Comparison of ENCODE assay signal across 8 cellular contexts in the genomic region with DNA sequence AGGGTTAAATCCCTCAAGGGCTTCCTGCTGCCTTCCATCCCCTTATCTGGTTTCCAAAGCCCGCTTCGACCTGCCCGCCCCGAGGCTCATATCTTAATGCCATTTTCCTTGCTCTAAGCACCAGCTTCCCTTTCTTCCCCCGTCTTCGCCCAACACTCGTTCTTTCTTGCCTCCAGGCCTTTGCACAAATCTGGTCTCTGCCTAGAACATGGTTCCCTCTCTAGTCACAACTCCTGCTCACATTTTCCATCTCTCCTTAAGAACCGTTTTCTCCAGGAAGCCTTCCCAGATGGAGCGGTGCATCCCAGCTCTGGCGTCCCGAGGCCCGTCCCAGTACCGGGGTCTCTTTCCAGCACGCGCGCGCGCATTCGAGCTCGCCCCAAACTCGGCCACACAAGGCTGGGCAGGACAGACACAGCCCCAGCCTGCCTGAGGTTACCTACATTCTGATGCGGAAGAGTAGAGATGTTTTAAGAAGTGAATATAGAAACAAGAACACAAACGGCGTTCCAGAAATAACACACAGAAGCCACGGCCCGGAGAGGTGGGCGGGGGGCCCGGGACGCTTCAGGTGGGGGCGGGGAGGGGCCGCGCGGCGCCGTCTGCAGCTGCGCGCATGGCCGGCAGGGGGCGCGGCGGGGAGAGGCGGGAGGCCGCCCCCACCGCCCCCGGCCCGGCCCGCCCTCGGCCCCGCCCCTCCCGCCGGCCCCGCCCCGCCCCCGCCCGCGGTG. TPM values are rescaled to one million over a fixed set of nuclear protein-coding genes. Genes with fewer than 3 reads are reported as not detected.
DNase-seq lines count a peak whose midpoint lies in the region; ATAC-seq and TF ChIP-seq lines count a peak whose summit lies in the region.

A gene with protein sequence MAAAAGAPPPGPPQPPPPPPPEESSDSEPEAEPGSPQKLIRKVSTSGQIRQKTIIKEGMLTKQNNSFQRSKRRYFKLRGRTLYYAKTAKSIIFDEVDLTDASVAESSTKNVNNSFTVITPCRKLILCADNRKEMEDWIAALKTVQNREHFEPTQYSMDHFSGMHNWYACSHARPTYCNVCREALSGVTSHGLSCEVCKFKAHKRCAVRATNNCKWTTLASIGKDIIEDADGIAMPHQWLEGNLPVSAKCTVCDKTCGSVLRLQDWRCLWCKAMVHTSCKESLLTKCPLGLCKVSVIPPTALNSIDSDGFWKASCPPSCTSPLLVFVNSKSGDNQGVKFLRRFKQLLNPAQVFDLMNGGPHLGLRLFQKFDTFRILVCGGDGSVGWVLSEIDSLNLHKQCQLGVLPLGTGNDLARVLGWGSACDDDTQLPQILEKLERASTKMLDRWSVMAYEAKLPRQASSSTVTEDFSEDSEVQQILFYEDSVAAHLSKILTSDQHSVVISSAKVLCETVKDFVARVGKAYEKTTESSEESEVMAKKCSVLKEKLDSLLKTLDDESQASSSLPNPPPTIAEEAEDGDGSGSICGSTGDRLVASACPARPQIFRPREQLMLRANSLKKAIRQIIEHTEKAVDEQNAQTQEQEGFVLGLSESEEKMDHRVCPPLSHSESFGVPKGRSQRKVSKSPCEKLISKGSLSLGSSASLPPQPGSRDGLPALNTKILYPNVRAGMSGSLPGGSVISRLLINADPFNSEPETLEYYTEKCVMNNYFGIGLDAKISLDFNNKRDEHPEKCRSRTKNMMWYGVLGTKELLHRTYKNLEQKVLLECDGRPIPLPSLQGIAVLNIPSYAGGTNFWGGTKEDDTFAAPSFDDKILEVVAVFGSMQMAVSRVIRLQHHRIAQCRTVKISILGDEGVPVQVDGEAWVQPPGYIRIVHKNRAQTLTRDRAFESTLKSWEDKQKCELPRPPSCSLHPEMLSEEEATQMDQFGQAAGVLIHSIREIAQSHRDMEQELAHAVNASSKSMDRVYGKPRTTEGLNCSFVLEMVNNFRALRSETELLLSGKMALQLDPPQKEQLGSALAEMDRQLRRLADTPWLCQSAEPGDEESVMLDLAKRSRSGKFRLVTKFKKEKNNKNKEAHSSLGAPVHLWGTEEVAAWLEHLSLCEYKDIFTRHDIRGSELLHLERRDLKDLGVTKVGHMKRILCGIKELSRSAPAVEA (plus strand): TSS at position 726 of the 731 bp plus-strand sequence. CDS start 25 bp downstream, outside the sequence.

- CTCF ChIA-PET in Caco-2 (lab: Charles Lee) = interaction anchor here (0.6 to 0.9 kb wide), 2 partner anchors 9 to 608 kb away, joined by 3 to 7 read pairs; no protein-coding TSS in a partner anchor

- H3K4me1 ChIP-seq in Caco-2 (peaks cover 66% of the 10 kb centered on the region), trophoblast cell (ENCODE audit: control insufficient read depth in 1 of 2, insufficient read depth in 2 of 2, low read length in 2 of 2) (peaks cover 17 to 31% of the 10 kb centered on the region in 2 experiments)

- H2AFZ ChIP-seq in trophoblast cell (ENCODE audit: insufficient read depth, low read length, poor library complexity) = peak within 1 kb of the TSS; percentile 81

- H3K4me3 ChIP-seq in Caco-2 (ENCODE audit: low read depth, low read length) (peak within 1 kb of the TSS; percentile 83), trophoblast cell (ENCODE audit: low read depth, low read length) (peak within 1 kb of the TSS; percentile 94)

- H2BK120ac ChIP-seq in trophoblast cell (ENCODE audit: insufficient read depth, low read length, poor library complexity) = peak within 1 kb of the TSS; percentile 74

- H3K9me3 ChIP-seq in Caco-2 (no peaks in the 10 kb centered on the region), trophoblast cell (ENCODE audit: insufficient read depth, low read depth, low read length) (peaks cover 4% of the 10 kb centered on the region)

- peak within 1 kb of the TSS; percentile 87 for H4K8ac ChIP-seq in trophoblast cell (ENCODE audit: low read depth, low read length)

- peak within 1 kb of the TSS; percentile 24 for H2BK12ac ChIP-seq in trophoblast cell (ENCODE audit: low read length)

- no peaks in the 10 kb centered on the region for H3K27me3 Mint-ChIP-seq in Caco-2 (ENCODE audit: insufficient read depth, unreplicated experiment)
- H3K27me3 Mint-ChIP-seq in type B pancreatic cell = peaks cover 53% of the 10 kb centered on the region

- H3K4me1 Mint-ChIP-seq in Caco-2 (ENCODE audit: low read depth, unreplicated experiment) = peaks cover 40% of the 10 kb centered on the region
- peaks cover 42% of the 10 kb centered on the region for H3K4me1 Mint-ChIP-seq in type B pancreatic cell (ENCODE audit: unreplicated experiment)

- peak within 1 kb of the TSS; percentile 92 for H3K9ac ChIP-seq in trophoblast cell (ENCODE audit: low read length)

- H3K36me3 ChIP-seq in Caco-2 (ENCODE audit: control insufficient read depth, insufficient read depth, low read length) = no peaks in the 10 kb centered on the region
- no peaks in the 10 kb centered on the region for H3K36me3 ChIP-seq in trophoblast cell (ENCODE audit: control insufficient read depth in 1 of 2, insufficient read depth in 2 of 2, low read length in 2 of 2)

- H3K27me3 ChIP-seq in Caco-2 (replicated peaks; ENCODE audit: control insufficient read depth, insufficient read depth, low read length) (no peaks in the 10 kb centered on the region), trophoblast cell (ENCODE audit: insufficient read depth, low read length) (no peaks in the 10 kb centered on the region)

- no TSS peak for BruUV-seq in Caco-2 (replicated peaks; lab: Mats Ljungman, UMichigan)

- ATAC-seq in GM19452 (IDR thresholded peaks at IDR 0.05; ENCODE audit: unreplicated experiment) (peak; percentile 30), Right ventricle myocardium inferior (peak; percentile 79)

- peak within 1 kb of the TSS; percentile 48 for H3K23ac ChIP-seq in trophoblast cell (ENCODE audit: low read length)

- POLR2A ChIA-PET in Caco-2 (lab: Charles Lee) = no interaction called here

- H3K27ac ChIP-seq in trophoblast cell (ENCODE audit: low read depth, low read length) = peak within 1 kb of the TSS; percentile 77

- peak within 1 kb of the TSS; percentile 99 for H3K4me2 ChIP-seq in trophoblast cell (ENCODE audit: low read length)

- H3K36me3 Mint-ChIP-seq in Caco-2 (ENCODE audit: insufficient read depth, unreplicated experiment) = peaks cover 39% of the 10 kb centered on the region
- H3K36me3 Mint-ChIP-seq in type B pancreatic cell = peaks cover 15% of the 10 kb centered on the region

- TF ChIP-seq CTCF in Caco-2 (IDR thresholded peaks at IDR 0.05; ENCODE audit: insufficient read depth in 1 of 2, low read depth in 1 of 2, low read length in 1 of 2, severe bottlenecking in 1 of 2, unreplicated experiment in 1 of 2) (peak in 1 of 2 experiments; percentile 30), type B pancreatic cell (conservative IDR thresholded peaks at IDR 0.05) (peak; percentile 50)

- H3K9me3 Mint-ChIP-seq in Caco-2 (ENCODE audit: unreplicated experiment) (no peaks in the 10 kb centered on the region), type B pancreatic cell (no peaks in the 10 kb centered on the region)

- H3K27ac Mint-ChIP-seq in Caco-2 (ENCODE audit: unreplicated experiment) = peak within 1 kb of the TSS; percentile 68
- H3K27ac Mint-ChIP-seq in type B pancreatic cell = peak within 1 kb of the TSS; percentile 84

- peak within 1 kb of the TSS; percentile 21 for H4K12ac ChIP-seq in trophoblast cell (ENCODE audit: low read depth, low read length)

- peak within 1 kb of the TSS; percentile 95 for H3K18ac ChIP-seq in trophoblast cell (ENCODE audit: low read length)

- DNase-seq in Caco-2 = peak; percentile 88 to 93
- peak in 46 of 76 experiments; percentile 8 to 67 (median 44) for DNase-seq in HUDEP-2 (lab: John Stamatoyannopoulos, UW; ENCODE audit: unreplicated experiment in 76 of 76)
- peak; percentile 37 for DNase-seq in SK-MEL-5 (ENCODE audit: low read depth, low spot score)
- peak; percentile 76 for DNase-seq in activated naive CD4-positive, alpha-beta T cell treated with anti-CD3 and anti-CD28 coated beads, Interleukin-2, amount 50 U/mL, for 16 hours
- peak; percentile 87 for DNase-seq in Right ventricle myocardium inferior (ENCODE audit: missing footprints)
- peak; percentile 96 to 97 for DNase-seq in trophoblast cell
- no peak for DNase-seq in type B pancreatic cell (ENCODE audit: extremely low spot score, unreplicated experiment)

- in situ Hi-C loops in SK-MEL-5 (cut with HindIII; ENCODE audit: low pct_unique_long_range_greater_than_20kb, low sequenced_read_pairs) = no loop called here

- no peak within 1 kb of the TSS for H2AK5ac ChIP-seq in trophoblast cell (ENCODE audit: low read length)

- intact Hi-C loops in Caco-2 (cut with micrococcal nuclease; ENCODE audit: unreplicated experiment) = loop anchor here (10.0 kb wide), 1 partner anchor 91 kb away; no protein-coding TSS in a partner anchor
- intact Hi-C loops in Right ventricle myocardium inferior (cut with DNase I) = loop anchor here (1.0 kb wide), 1 partner anchor 89 kb away; no protein-coding TSS in a partner anchor

- peaks cover 5% of the 10 kb centered on the region for H3K79me2 ChIP-seq in trophoblast cell (ENCODE audit: control insufficient read depth, insufficient read depth, low read length, poor library complexity)

- peak within 1 kb of the TSS; percentile 29 for H2BK5ac ChIP-seq in trophoblast cell (ENCODE audit: low read depth, low read length, poor library complexity)

- peaks cover 14% of the 10 kb centered on the region for H3K79me1 ChIP-seq in trophoblast cell (ENCODE audit: low read length)

- H3K4ac ChIP-seq in trophoblast cell (ENCODE audit: low read depth, low read length) = peak within 1 kb of the TSS; percentile 77

- H3K4me3 Mint-ChIP-seq in Caco-2 (ENCODE audit: unreplicated experiment) (peak within 1 kb of the TSS; percentile 71), type B pancreatic cell (peak within 1 kb of the TSS; percentile 95)

- WGBS in trophoblast cell (ENCODE audit: extremely low coverage, insufficient coverage, insufficient read length) = no CpG with 5 or more reads among the region's 56 CpGs

- H3K14ac ChIP-seq in trophoblast cell (ENCODE audit: low read length) = peak within 1 kb of the TSS; percentile 54

- H4K91ac ChIP-seq in trophoblast cell (ENCODE audit: low read depth, low read length) = peak within 1 kb of the TSS; percentile 74

RNA-seq across cellular contexts. Expression of the gene that starts here (rescaled TPM):
- total RNA-seq in Caco-2 (2022) = 105 and 108 TPM in 2 replicates
- 7.4 and 7.6 TPM in 2 replicates for total RNA-seq in SK-MEL-5 (2014; rRNA removed; shearing (Covaris generic))
- polyA plus RNA-seq in SK-MEL-5 (2015; cell fraction: cytosol; rRNA removed) = 12.6 and 19.3 TPM in 2 replicates
- 59.1 and 102 TPM in 2 replicates for polyA plus RNA-seq in SK-MEL-5 (2015; cell fraction: nucleus; rRNA removed)
- 29.2 TPM for total RNA-seq in Right ventricle myocardium inferior
- 14.2 and 15.7 TPM in 2 replicates for polyA plus RNA-seq in trophoblast cell (2013)
- 32.2 and 72.5 TPM in 2 replicates for total RNA-seq in type B pancreatic cell (ENCODE audit: low replicate concordance)
